ENCODE assay signal across 8 cellular contexts in the genomic region with DNA sequence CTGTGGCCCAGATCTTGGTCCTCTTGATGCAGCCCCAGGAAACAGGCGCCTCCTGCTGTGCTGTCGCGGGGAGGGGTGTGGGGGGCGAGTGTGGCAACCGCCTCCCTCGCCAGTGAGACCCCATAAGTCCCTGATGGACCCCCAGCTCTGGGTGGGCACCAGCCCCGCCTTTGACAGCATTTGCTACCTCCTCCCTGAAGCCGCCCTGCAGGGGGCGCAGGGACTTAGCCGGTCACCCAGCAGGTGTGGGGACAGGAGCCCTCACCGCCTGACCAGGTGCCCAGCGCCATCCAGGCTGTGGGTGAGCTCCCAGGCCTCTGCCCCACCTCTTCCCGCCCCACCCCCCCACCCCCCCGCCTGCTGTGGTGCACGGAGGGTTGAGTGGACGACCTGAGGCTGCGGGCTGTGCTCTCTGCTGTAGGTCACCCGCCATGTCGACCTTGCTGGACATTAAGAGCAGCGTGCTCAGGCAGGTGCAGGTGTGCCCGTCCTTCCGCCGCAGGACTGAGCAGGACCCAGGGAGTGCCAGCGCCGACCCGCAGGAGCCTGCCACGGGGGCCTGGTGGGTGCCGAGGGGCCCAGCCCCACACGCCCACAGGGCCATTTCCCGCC. TPM values are rescaled to one million over a fixed set of nuclear protein-coding genes. Genes with fewer than 3 reads are reported as not detected.
A peak's percentile ranks its signal among the peaks of the same experiment; 100 is the strongest.
DNase-seq lines count a peak whose midpoint lies in the region; ATAC-seq and TF ChIP-seq lines count a peak whose summit lies in the region.

No MANE protein-coding gene starts in this region.

- H3K14ac ChIP-seq in neuronal stem cell (ENCODE audit: low read length) = peak overlapping the region; percentile 38

- H3K4me2 ChIP-seq in neuronal stem cell (ENCODE audit: insufficient read depth, low read length, poor library complexity, severe bottlenecking) = no peak overlapping the region

- no peak overlapping the region for H3K9ac ChIP-seq in neuronal stem cell (ENCODE audit: low read depth, low read length, poor library complexity)

- H3K27ac ChIP-seq in brain microvascular endothelial cell (no peak overlapping the region), neuronal stem cell (replicated peaks; ENCODE audit: low read length) (no peak overlapping the region)

- peaks cover 0 to 2% of the 10 kb centered on the region in 2 donors for H3K9me3 ChIP-seq in neuronal stem cell (replicated peaks in 1 of 2; ENCODE audit: control insufficient read depth in 2 of 2, insufficient read depth in 1 of 2, low read depth in 1 of 2, low read length in 2 of 2)

- no peak overlapping the region for H4K8ac ChIP-seq in neuronal stem cell (ENCODE audit: low read depth, low read length)

- no peaks in the 10 kb centered on the region for H3K79me1 ChIP-seq in neuronal stem cell (ENCODE audit: low read depth, low read length)

- peak overlapping the region; percentile 58 for H2BK15ac ChIP-seq in neuronal stem cell (ENCODE audit: low read length)

- no peak for ATAC-seq in GM21423 (IDR thresholded peaks at IDR 0.05; ENCODE audit: unreplicated experiment)

- no peaks in the 10 kb centered on the region for H3K36me3 ChIP-seq in brain microvascular endothelial cell (replicated peaks)
- H3K36me3 ChIP-seq in neuronal stem cell (replicated peaks in 1 of 2; ENCODE audit: control insufficient read depth in 2 of 2, insufficient read depth in 2 of 2, low read length in 2 of 2) = peaks cover 0 to 26% of the 10 kb centered on the region in 2 donors

- H2AK5ac ChIP-seq in neuronal stem cell (ENCODE audit: low read depth, low read length) = peak overlapping the region; percentile 90

- peaks cover 15 to 42% of the 10 kb centered on the region in 2 donors for H3K4me1 ChIP-seq in neuronal stem cell (ENCODE audit: control insufficient read depth in 2 of 2, insufficient read depth in 1 of 2, low read depth in 1 of 2, low read length in 2 of 2)

- H2BK5ac ChIP-seq in neuronal stem cell (ENCODE audit: low read length) = no peak overlapping the region

- TF ChIP-seq CTCF in brain microvascular endothelial cell (IDR thresholded peaks at IDR 0.05; ENCODE audit: low read depth, low read length, missing control alignments) = peak; percentile 59

- H3K4ac ChIP-seq in neuronal stem cell (ENCODE audit: low read length) = no peak overlapping the region

- H2BK120ac ChIP-seq in neuronal stem cell (ENCODE audit: low read depth, low read length) = no peak overlapping the region

- DNase-seq in DMS 273 (lab: John Stamatoyannopoulos, UW; ENCODE audit: unreplicated experiment) (peak; percentile 77), DMS 273 treated with DMSO at 0.1 percent for 48 hours (lab: John Stamatoyannopoulos, UW) (no peak), brain microvascular endothelial cell (no peak), neuronal stem cell (ENCODE audit: low spot score) (no peak), GM19238 (ENCODE audit: insufficient read length, low spot score) (no peak), NCI-H1105 treated with DMSO at 0.1 percent for 48 hours (lab: John Stamatoyannopoulos, UW) (no peak)

- no peak overlapping the region for H3K4me3 ChIP-seq in brain microvascular endothelial cell (ENCODE audit: low read depth, low read length)
- no peak overlapping the region for H3K4me3 ChIP-seq in neuronal stem cell (ENCODE audit: low read length in 2 of 2)

- WGBS in neuronal stem cell (ENCODE audit: extremely low coverage in 2 of 2, insufficient read length in 2 of 2, insufficient replicate concordance in 1 of 2), 2 donors = no CpG with 5 or more reads among the region's 30 CpGs

- no peak overlapping the region for H2AFZ ChIP-seq in neuronal stem cell (ENCODE audit: low read length)

- H3K23ac ChIP-seq in neuronal stem cell (ENCODE audit: low read depth, low read length, poor library complexity) = peak overlapping the region; percentile 65

- TF ChIP-seq EP300 in Ishikawa (IDR thresholded peaks at IDR 0.05; ENCODE audit: borderline replicate concordance) = no peak

- H2BK12ac ChIP-seq in neuronal stem cell (ENCODE audit: low read length) = peak overlapping the region; percentile 84

- H3K27me3 ChIP-seq in brain microvascular endothelial cell (replicated peaks) (peaks cover 32% of the 10 kb centered on the region), neuronal stem cell (ENCODE audit: control insufficient read depth in 3 of 3, insufficient read depth in 3 of 3, low read depth in 1 of 3, low read length in 3 of 3) (peaks cover 0 to 42% (median 20%) of the 10 kb centered on the region in 3 experiments)

- no peak overlapping the region for H4K91ac ChIP-seq in neuronal stem cell (ENCODE audit: low read depth, low read length, poor library complexity)

- TF ChIP-seq RAD21 in Ishikawa (IDR thresholded peaks at IDR 0.05; ENCODE audit: low read depth) = peak; percentile 36; the same call in 1 of the 2 replicates

- peak overlapping the region; percentile 64 for H3K18ac ChIP-seq in neuronal stem cell (ENCODE audit: low read length)

- in situ Hi-C loops in brain microvascular endothelial cell (cut with HindIII; ENCODE audit: low pct_ligation_motif_present, low sequenced_read_pairs) = no loop called here

TF ChIP-seq in Ishikawa, 13 proteins besides CTCF, POLR2A, EP300 and RAD21:
- no peak for TF ChIP-seq EGR1 (IDR thresholded peaks at IDR 0.05)

RNA-seq across cellular contexts. Expression of gene BAIAP3, which starts 4.8 kb away (rescaled TPM):
- 3.1 TPM for polyA plus RNA-seq in neuronal stem cell (2013, experiment 1 of 2)
- 2.9 TPM for polyA plus RNA-seq in neuronal stem cell (2013, experiment 2 of 2)

RNA-seq across cellular contexts. Expression of gene TSR3, which starts 13.5 kb away (rescaled TPM):
- 32.4 TPM for polyA plus RNA-seq in neuronal stem cell (2013, experiment 1 of 2)
- polyA plus RNA-seq in neuronal stem cell (2013, experiment 2 of 2) = 29.6 TPM

RNA-seq across cellular contexts. Expression of gene GNPTG, which starts 13.5 kb away (rescaled TPM):
- 14.7 TPM for polyA plus RNA-seq in neuronal stem cell (2013, experiment 1 of 2)
- polyA plus RNA-seq in neuronal stem cell (2013, experiment 2 of 2) = 13.2 TPM

RNA-seq across cellular contexts. Expression of gene UBE2I, which starts 28.8 kb away (rescaled TPM):
- polyA plus RNA-seq in neuronal stem cell (2013, experiment 1 of 2) = 253 TPM
- polyA plus RNA-seq in neuronal stem cell (2013, experiment 2 of 2) = 258 TPM
